Comparison of ENCODE assay signal across 1 cellular context in the genomic region with DNA sequence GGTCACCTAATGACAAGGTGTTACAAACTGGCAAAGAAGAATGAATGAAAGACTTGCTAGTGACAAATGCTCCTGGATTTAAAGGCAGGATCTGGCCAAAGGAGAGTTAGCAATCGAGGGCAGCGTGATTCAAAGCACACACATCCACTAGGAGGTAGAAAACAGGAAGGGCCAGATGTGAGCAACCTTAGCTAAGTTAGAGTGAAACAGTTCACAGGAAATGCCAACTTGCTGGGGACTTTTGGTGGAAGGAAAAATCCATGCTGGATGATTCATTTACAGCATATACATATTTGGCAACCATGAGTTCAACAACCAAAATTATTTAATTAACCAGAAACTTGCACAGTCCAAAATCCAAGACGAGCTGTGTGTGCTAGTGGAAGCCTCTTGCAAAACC.
TF ChIP-seq lines count a peak whose summit lies in the region.

No MANE protein-coding gene starts in this region.

TF ChIP-seq in IMR-90, 13 proteins besides CTCF, POLR2A, EP300 and RAD21:
- TF ChIP-seq, protein P1, sequence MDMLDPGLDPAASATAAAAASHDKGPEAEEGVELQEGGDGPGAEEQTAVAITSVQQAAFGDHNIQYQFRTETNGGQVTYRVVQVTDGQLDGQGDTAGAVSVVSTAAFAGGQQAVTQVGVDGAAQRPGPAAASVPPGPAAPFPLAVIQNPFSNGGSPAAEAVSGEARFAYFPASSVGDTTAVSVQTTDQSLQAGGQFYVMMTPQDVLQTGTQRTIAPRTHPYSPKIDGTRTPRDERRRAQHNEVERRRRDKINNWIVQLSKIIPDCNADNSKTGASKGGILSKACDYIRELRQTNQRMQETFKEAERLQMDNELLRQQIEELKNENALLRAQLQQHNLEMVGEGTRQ (IDR thresholded peaks at IDR 0.05; ENCODE audit: low read depth, low read length), result no peak
- TF ChIP-seq RCOR1 (IDR thresholded peaks at IDR 0.05; ENCODE audit: insufficient replicate concordance, low read length) (no peak), CEBPB (IDR thresholded peaks at IDR 0.05; ENCODE audit: low read depth, low read length) (no peak), RFX5 (IDR thresholded peaks at IDR 0.05; ENCODE audit: low read depth, low read length) (no peak), SMC3 (IDR thresholded peaks at IDR 0.05; ENCODE audit: low read depth, low read length) (no peak), BHLHE40 (IDR thresholded peaks at IDR 0.05; ENCODE audit: low read depth, low read length) (no peak), MXI1 (IDR thresholded peaks at IDR 0.05; ENCODE audit: borderline replicate concordance, low read depth, low read length) (no peak), MAZ (IDR thresholded peaks at IDR 0.05; ENCODE audit: borderline replicate concordance, low read depth, low read length) (no peak), CHD1 (IDR thresholded peaks at IDR 0.05; ENCODE audit: low read depth, low read length) (no peak), MAFK (IDR thresholded peaks at IDR 0.05; ENCODE audit: low read depth, low read length) (no peak), FOS (IDR thresholded peaks at IDR 0.05; ENCODE audit: low read depth, low read length) (no peak), NFE2L2 (IDR thresholded peaks at IDR 0.05; ENCODE audit: low read depth, low read length) (no peak)
- TF ChIP-seq, protein P2, sequence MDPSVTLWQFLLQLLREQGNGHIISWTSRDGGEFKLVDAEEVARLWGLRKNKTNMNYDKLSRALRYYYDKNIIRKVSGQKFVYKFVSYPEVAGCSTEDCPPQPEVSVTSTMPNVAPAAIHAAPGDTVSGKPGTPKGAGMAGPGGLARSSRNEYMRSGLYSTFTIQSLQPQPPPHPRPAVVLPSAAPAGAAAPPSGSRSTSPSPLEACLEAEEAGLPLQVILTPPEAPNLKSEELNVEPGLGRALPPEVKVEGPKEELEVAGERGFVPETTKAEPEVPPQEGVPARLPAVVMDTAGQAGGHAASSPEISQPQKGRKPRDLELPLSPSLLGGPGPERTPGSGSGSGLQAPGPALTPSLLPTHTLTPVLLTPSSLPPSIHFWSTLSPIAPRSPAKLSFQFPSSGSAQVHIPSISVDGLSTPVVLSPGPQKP (IDR thresholded peaks at IDR 0.05; ENCODE audit: borderline replicate concordance, low read depth, low read length), result no peak
